18 cellular contexts compared by ENCODE assay signal in genomic region chr17:67133161-67133560, GRCh38.
A peak's percentile ranks its signal among the peaks of the same experiment; 100 is the strongest.
DNase-seq lines count a peak whose midpoint lies in the region; ATAC-seq, FAIRE-seq and TF ChIP-seq lines count a peak whose summit lies in the region.
"Had no signal": no experiment of that assay in that cellular context is flagged by ENCODE, and none has a peak within 500 bp of the region (broad histone marks: within the 10 kb centered on the region; RNA-seq: fewer than 3 reads in every experiment).

No MANE protein-coding gene starts in this region.

- peaks cover 18% of the 10 kb centered on the region for H3K4me1 ChIP-seq in HepG2 (ENCODE audit: insufficient read depth, low read length)
- no peaks in the 10 kb centered on the region for H3K4me1 ChIP-seq in right lobe of liver
- H3K4me1 ChIP-seq: Caco-2 had no signal

- TF ChIP-seq POLR2A in HepG2 (IDR thresholded peaks at IDR 0.05; ENCODE audit: insufficient read depth in 1 of 2, low read depth in 2 of 2, low read length in 2 of 2) (no peak), right lobe of liver (IDR thresholded peaks at IDR 0.05) (no peak)

- H3K79me2 ChIP-seq in HepG2 (ENCODE audit: insufficient read depth, low read length), result no peaks in the 10 kb centered on the region

- no peak overlapping the region for H2AFZ ChIP-seq in HepG2 (ENCODE audit: low read length)
- H2AFZ ChIP-seq: GM23338 had no signal

- BruUV-seq in HepG2 (replicated peaks; lab: Mats Ljungman, UMichigan), result no TSS peak

- in situ Hi-C loops in HepG2 (cut with HindIII; ENCODE audit: extremely low pct_ligation_motif_present, low pct_unique_long_range_greater_than_20kb), result no loop called here

- ATAC-seq in HepG2 (no peak), right lobe of liver (no peak), GM18517 (IDR thresholded peaks at IDR 0.05; ENCODE audit: unreplicated experiment) (no peak)
- ATAC-seq: GM23338 had no signal

- intact Hi-C loops in HepG2 (cut with micrococcal nuclease; ENCODE audit: unreplicated experiment), result no loop called here
- intact Hi-C loops in right lobe of liver (cut with DNase I), result no loop called here

- no peak overlapping the region for H3K9ac ChIP-seq in HepG2 (ENCODE audit: insufficient read depth, low read depth, low read length)

- H3K4me3 ChIP-seq in HepG2 (replicated peaks in 1 of 3; ENCODE audit: insufficient read depth in 1 of 3, low read depth in 2 of 3, low read length in 3 of 3) (no peak overlapping the region), right lobe of liver (no peak overlapping the region)
- H3K4me3 ChIP-seq: GM23338 had no signal

- H3K9me3 ChIP-seq in HepG2 (ENCODE audit: low read length), result no peaks in the 10 kb centered on the region
- no peaks in the 10 kb centered on the region for H3K9me3 ChIP-seq in right lobe of liver
- H3K9me3 ChIP-seq: BE2C, Caco-2 had no signal

- H3K27ac ChIP-seq in HepG2 (ENCODE audit: extremely low read length, insufficient read depth, low read length) (no peak overlapping the region), right lobe of liver (no peak overlapping the region)
- H3K27ac ChIP-seq: HL-60 had no signal

- POLR2A ChIA-PET in HepG2 (lab: Yijun Ruan, JAX), result no interaction called here

- peaks cover 4% of the 10 kb centered on the region; the same call in 1 of the 2 replicates for H4K20me1 ChIP-seq in HepG2 (ENCODE audit: insufficient read depth, low read length)

- TF ChIP-seq RAD21 in HepG2 (CRISPR knock-in tag; IDR thresholded peaks at IDR 0.05), result no peak

- TF ChIP-seq EP300 in HepG2 (IDR thresholded peaks at IDR 0.05; ENCODE audit: low read depth in 2 of 2, low read length in 2 of 2) (no peak), HepG2 (CRISPR knock-in tag; IDR thresholded peaks at IDR 0.05; ENCODE audit: borderline replicate concordance) (no peak)

- no peak for DNase-seq in HepG2 (ENCODE audit: low spot score)
- no peak for DNase-seq in right lobe of liver
- peak; percentile 24 for DNase-seq in NCI-H69 (lab: John Stamatoyannopoulos, UW)
- peak; percentile 80 for DNase-seq in renal cortical epithelial cell (ENCODE audit: low read depth)
- DNase-seq in T-helper 2 cell, result no peak
- DNase-seq: ACHN; BE2C; C1 segment of cervical spinal cord; Caco-2; CD4-positive, alpha-beta T cell; HCEC 1CT had no signal

- CTCF ChIA-PET in HepG2 (lab: Yijun Ruan, JAX; ENCODE audit: low intra/inter-chr PET ratio, low total read pairs), result no interaction called here

- H3K27me3 ChIP-seq in HepG2 (ENCODE audit: control insufficient read depth in 1 of 2, insufficient read depth in 2 of 2, low read length in 2 of 2) (no peaks in the 10 kb centered on the region; a peak in 1 of 5 replicates), right lobe of liver (no peaks in the 10 kb centered on the region)
- H3K27me3 ChIP-seq: BE2C had no signal

- TF ChIP-seq CTCF in HepG2 (CRISPR knock-in tag; IDR thresholded peaks at IDR 0.05), result no peak
- TF ChIP-seq CTCF in right lobe of liver (IDR thresholded peaks at IDR 0.05), result no peak

- H3K36me3 ChIP-seq in HepG2 (replicated peaks in 1 of 2; ENCODE audit: control insufficient read depth in 1 of 2, insufficient read depth in 2 of 2, low read length in 2 of 2) (peaks cover 15 to 44% of the 10 kb centered on the region in 2 experiments), right lobe of liver (peaks cover 0 to 39% (median 2%) of the 10 kb centered on the region in 4 donors)

- no peak overlapping the region for H3K4me2 ChIP-seq in HepG2 (ENCODE audit: low read depth, low read length)
- H3K4me2 ChIP-seq: GM23338 had no signal

- FAIRE-seq in HepG2 (lab: Jason Lieb, UNC), result no peak
- FAIRE-seq: D721Med, G401.6, GM12891, H54 had no signal

TF ChIP-seq in HepG2, 621 proteins besides CTCF, POLR2A, EP300 and RAD21:
- no peak for TF ChIP-seq PCBP2 (optimal IDR thresholded peaks at IDR 0.05; ENCODE audit: low read depth, low read length, poor library complexity, severe bottlenecking)
- no peak for TF ChIP-seq FOSL2 (CRISPR knock-in tag; IDR thresholded peaks at IDR 0.05)
- no peak for TF ChIP-seq ARNT (IDR thresholded peaks at IDR 0.05)
- TF ChIP-seq NCOA5 (CRISPR knock-in tag; IDR thresholded peaks at IDR 0.05), result no peak
- TF ChIP-seq TOE1 (CRISPR knock-in tag; IDR thresholded peaks at IDR 0.05), result no peak
- no peak for TF ChIP-seq ZNF280B (CRISPR knock-in tag; IDR thresholded peaks at IDR 0.05; ENCODE audit: borderline replicate concordance)
- TF ChIP-seq ZFP82 (CRISPR knock-in tag; IDR thresholded peaks at IDR 0.05; ENCODE audit: borderline replicate concordance), result no peak
- TF ChIP-seq NFE2L2 (IDR thresholded peaks at IDR 0.05; ENCODE audit: low read length), result no peak
- peak; percentile 74 for TF ChIP-seq MAFF (IDR thresholded peaks at IDR 0.05; ENCODE audit: low read depth, low read length)
- no peak for TF ChIP-seq FOXO1 (CRISPR knock-in tag; IDR thresholded peaks at IDR 0.05)
- peak; percentile 74 to 90 for TF ChIP-seq MAFK (conservative IDR thresholded peaks at IDR 0.05 in 1 of 2, IDR thresholded peaks at IDR 0.05 in 1 of 2; ENCODE audit: low read length in 2 of 2)
- no peak for TF ChIP-seq ZBTB37 (CRISPR knock-in tag; IDR thresholded peaks at IDR 0.05)

Comparison
In these comparisons a context has a peak if more than half of its experiments do, and no peak if none do; other contexts are left out.
1. DNase-seq: peak in NCI-H69 (single experiment) and renal cortical epithelial cell (single experiment); none in HepG2 (single experiment), right lobe of liver (0 of 3) and T-helper 2 cell (0 of 5).